ENCODE assay signal across 13 cellular contexts in genomic region chr11:45423475-45424081, GRCh38.
"Had no signal": no experiment of that assay in that cellular context is flagged by ENCODE, and none has a peak within 500 bp of the region (broad histone marks: within the 10 kb centered on the region; RNA-seq: fewer than 3 reads in every experiment).

No MANE protein-coding gene starts in this region.

- H3K27ac ChIP-seq: breast epithelium, psoas muscle, sigmoid colon, spleen, uterus had no signal

- DNase-seq: activated CD4-positive, alpha-beta T cell treated with anti-CD3 and anti-CD28 coated beads, Interleukin-2, amount 50 U/mL, for 1 hour; activated CD8-positive, alpha-beta memory T cell treated with anti-CD3 and anti-CD28 coated beads for 24 hours; activated CD8-positive, alpha-beta memory T cell treated with anti-CD3 and anti-CD28 coated beads, Interleukin-2, amount 50 U/mL, for 48 hours; activated effector memory CD4-positive, alpha-beta T cell treated with anti-CD3 and anti-CD28 coated beads, Interleukin-2, amount 50 U/mL, for 16 hours; activated naive CD4-positive, alpha-beta T cell treated with anti-CD3 and anti-CD28 coated beads, Interleukin-2, amount 50 U/mL, for 16 hours; activated T-cell treated with anti-CD3 and anti-CD28 coated beads, Interleukin-2, amount 50 U/mL, for 72 hours; sigmoid colon; spleen; stimulated activated CD4-positive, alpha-beta T cell treated with anti-CD3 and anti-CD28 coated beads, Interleukin-4, amount 100 ng/mL, for 4 hours; uterus had no signal

- H3K9me3 ChIP-seq: psoas muscle, uterus had no signal

- H3K4me3 Mint-ChIP-seq: activated T-cell treated with anti-CD3 and anti-CD28 coated beads, Interleukin-2, amount 50 U/mL, for 72 hours; stimulated activated memory B cell treated with anti-CD40 and anti-IgM and Interleukin-4, amounts not matched to agents 10 μg/mL and 1 μg/mL and 100 μg/mL, for 72 hours had no signal

- H3K27ac Mint-ChIP-seq: activated T-cell treated with anti-CD3 and anti-CD28 coated beads, Interleukin-2, amount 50 U/mL, for 72 hours; stimulated activated memory B cell treated with anti-CD40 and anti-IgM and Interleukin-4, amounts not matched to agents 10 μg/mL and 1 μg/mL and 100 μg/mL, for 72 hours had no signal

- H3K4me3 ChIP-seq: breast epithelium, psoas muscle, sigmoid colon, spleen, uterus had no signal

- ATAC-seq: activated T-cell treated with anti-CD3 and anti-CD28 coated beads, Interleukin-2, amount 50 U/mL, for 72 hours; psoas muscle; stimulated activated memory B cell treated with anti-CD40 and anti-IgM and Interleukin-4, amounts not matched to agents 10 μg/mL and 1 μg/mL and 100 μg/mL, for 72 hours had no signal

- H3K4me1 Mint-ChIP-seq: stimulated activated memory B cell treated with anti-CD40 and anti-IgM and Interleukin-4, amounts not matched to agents 10 μg/mL and 1 μg/mL and 100 μg/mL, for 72 hours had no signal

- H3K4me1 ChIP-seq: breast epithelium, psoas muscle, spleen, uterus had no signal

- H3K36me3 Mint-ChIP-seq: stimulated activated memory B cell treated with anti-CD40 and anti-IgM and Interleukin-4, amounts not matched to agents 10 μg/mL and 1 μg/mL and 100 μg/mL, for 72 hours had no signal

- H3K27me3 ChIP-seq: sigmoid colon, uterus had no signal

- H3K36me3 ChIP-seq: breast epithelium, sigmoid colon, spleen, uterus had no signal
